ENCODE assay signal across 30 cellular contexts in the genomic region with DNA sequence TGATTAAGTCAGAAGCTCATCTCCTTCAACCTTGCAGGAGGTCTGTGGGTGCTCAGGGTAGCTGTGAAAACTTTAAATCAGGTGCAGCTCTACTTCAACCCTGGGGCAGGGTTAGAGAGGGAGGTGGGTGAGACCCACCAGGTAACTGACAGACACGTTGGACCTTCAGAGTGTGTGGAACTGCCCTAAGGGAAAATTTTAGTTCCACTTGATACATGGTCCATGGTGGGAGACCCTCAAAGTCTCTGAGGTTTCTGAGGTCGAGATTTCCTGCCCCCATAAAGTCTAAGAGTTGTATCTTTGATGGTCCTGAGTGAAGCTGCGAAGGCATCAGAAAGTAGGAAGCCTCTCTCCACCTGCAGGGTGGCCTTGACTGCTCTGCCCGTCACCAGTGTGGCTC. TPM values are rescaled to one million over a fixed set of nuclear protein-coding genes. Genes with fewer than 3 reads are reported as not detected.
"Had no signal": no experiment of that assay in that cellular context is flagged by ENCODE, and none has a peak within 500 bp of the region (broad histone marks: within the 10 kb centered on the region; RNA-seq: fewer than 3 reads in every experiment).

No MANE protein-coding gene starts in this region.

- H3K4me3 ChIP-seq: left lung, lower lobe of right lung, neural progenitor cell, right atrium auricular region, right lobe of liver, smooth muscle cell, tibial nerve, upper lobe of left lung had no signal

- ATAC-seq: left cardiac atrium; left lung; lower lobe of right lung; natural killer cell; right lobe of liver; stimulated activated memory B cell treated with anti-CD40 and anti-IgM and Interleukin-4, amounts not matched to agents 10 μg/mL and 1 μg/mL and 100 μg/mL, for 72 hours; stimulated activated naive CD8-positive, alpha-beta T cell treated with anti-CD3 and anti-CD28 coated beads, Interleukin-15, amount 100 ng/mL, for 72 hours had no signal

- H3K9ac ChIP-seq: neural progenitor cell, parathyroid adenoma had no signal

- H3K9me3 Mint-ChIP-seq: mesothelial cell of epicardium; naive B cell; natural killer cell; neural progenitor cell; stimulated activated memory B cell treated with anti-CD40 and anti-IgM and Interleukin-4, amounts not matched to agents 10 μg/mL and 1 μg/mL and 100 μg/mL, for 72 hours; stimulated activated naive CD8-positive, alpha-beta T cell treated with anti-CD3 and anti-CD28 coated beads, Interleukin-15, amount 100 ng/mL, for 72 hours had no signal

- H3K27ac Mint-ChIP-seq: mesothelial cell of epicardium; natural killer cell; nephron progenitor cell; neural progenitor cell; progenitor cell of endocrine pancreas; stimulated activated memory B cell treated with anti-CD40 and anti-IgM and Interleukin-4, amounts not matched to agents 10 μg/mL and 1 μg/mL and 100 μg/mL, for 72 hours; stimulated activated naive CD8-positive, alpha-beta T cell treated with anti-CD3 and anti-CD28 coated beads, Interleukin-15, amount 100 ng/mL, for 72 hours had no signal

- H3K4me1 ChIP-seq: left lung, lower lobe of right lung, neural progenitor cell, parathyroid adenoma, upper lobe of left lung had no signal

- H3K36me3 ChIP-seq: left lung, lower lobe of right lung, neural progenitor cell, neutrophil, right lobe of liver, tibial nerve had no signal

- H3K27ac ChIP-seq: left lung, lower lobe of right lung, neural progenitor cell, neutrophil, parathyroid adenoma, right atrium auricular region, right lobe of liver, tibial nerve, upper lobe of left lung had no signal

- H3K4me1 Mint-ChIP-seq: mesothelial cell of epicardium; naive B cell; natural killer cell; neural progenitor cell; stimulated activated memory B cell treated with anti-CD40 and anti-IgM and Interleukin-4, amounts not matched to agents 10 μg/mL and 1 μg/mL and 100 μg/mL, for 72 hours; stimulated activated naive CD8-positive, alpha-beta T cell treated with anti-CD3 and anti-CD28 coated beads, Interleukin-15, amount 100 ng/mL, for 72 hours had no signal

- H3K4me2 ChIP-seq: neural progenitor cell, smooth muscle cell had no signal

- H3K79me2 ChIP-seq: parathyroid adenoma had no signal

- H3K36me3 Mint-ChIP-seq: mesothelial cell of epicardium; naive B cell; natural killer cell; neural progenitor cell; stimulated activated memory B cell treated with anti-CD40 and anti-IgM and Interleukin-4, amounts not matched to agents 10 μg/mL and 1 μg/mL and 100 μg/mL, for 72 hours had no signal

- DNase-seq: hippocampal formation; kidney glomerular epithelial cell; left cardiac atrium; left lung; lower lobe of right lung; mammary epithelial cell; mesenchymal stem cell; naive B cell; natural killer cell; nephron progenitor cell; occipital lobe; right lobe of liver; stimulated activated CD4-positive, alpha-beta T cell treated with anti-CD3 and anti-CD28 coated beads, Interleukin-1b, Interleukin-23, amount 100 ng/mL, for 48 hours; stimulated activated CD4-positive, alpha-beta T cell treated with anti-CD3 and anti-CD28 coated beads, Interleukin-2, amount 100 ng/mL, for 48 hours; stimulated activated CD4-positive, alpha-beta T cell treated with anti-CD3 and anti-CD28 coated beads, Interleukin-4, amount 100 ng/mL, for 4 hours; stimulated activated CD8-positive, alpha-beta memory T cell treated with anti-CD3 and anti-CD28 coated beads, Interleukin-4, amount 100 ng/mL, for 48 hours; stimulated activated naive CD4-positive, alpha-beta T cell treated with Interleukin-2 at 50 U/mL for 16 hours; stimulated activated naive CD8-positive, alpha-beta T cell treated with anti-CD3 and anti-CD28 coated beads, Interleukin-15, amount 100 ng/mL, for 72 hours; substantia nigra; upper lobe of left lung had no signal

- H3K4me3 Mint-ChIP-seq: mesothelial cell of epicardium; naive B cell; natural killer cell; nephron progenitor cell; neural progenitor cell; stimulated activated memory B cell treated with anti-CD40 and anti-IgM and Interleukin-4, amounts not matched to agents 10 μg/mL and 1 μg/mL and 100 μg/mL, for 72 hours; stimulated activated naive CD8-positive, alpha-beta T cell treated with anti-CD3 and anti-CD28 coated beads, Interleukin-15, amount 100 ng/mL, for 72 hours had no signal

- H3K9me3 ChIP-seq: left lung, lower lobe of right lung, neutrophil, right lobe of liver, tibial nerve, upper lobe of left lung had no signal

- H2AFZ ChIP-seq: neural progenitor cell, parathyroid adenoma had no signal

- H3K27me3 ChIP-seq: neural progenitor cell, right atrium auricular region, right lobe of liver, tibial nerve, upper lobe of left lung had no signal

RNA-seq across cellular contexts. Expression of gene NNMT, which starts 23.9 kb away (rescaled TPM):
- total RNA-seq: occipital lobe, temporal lobe had no signal
